In the genomic region with DNA sequence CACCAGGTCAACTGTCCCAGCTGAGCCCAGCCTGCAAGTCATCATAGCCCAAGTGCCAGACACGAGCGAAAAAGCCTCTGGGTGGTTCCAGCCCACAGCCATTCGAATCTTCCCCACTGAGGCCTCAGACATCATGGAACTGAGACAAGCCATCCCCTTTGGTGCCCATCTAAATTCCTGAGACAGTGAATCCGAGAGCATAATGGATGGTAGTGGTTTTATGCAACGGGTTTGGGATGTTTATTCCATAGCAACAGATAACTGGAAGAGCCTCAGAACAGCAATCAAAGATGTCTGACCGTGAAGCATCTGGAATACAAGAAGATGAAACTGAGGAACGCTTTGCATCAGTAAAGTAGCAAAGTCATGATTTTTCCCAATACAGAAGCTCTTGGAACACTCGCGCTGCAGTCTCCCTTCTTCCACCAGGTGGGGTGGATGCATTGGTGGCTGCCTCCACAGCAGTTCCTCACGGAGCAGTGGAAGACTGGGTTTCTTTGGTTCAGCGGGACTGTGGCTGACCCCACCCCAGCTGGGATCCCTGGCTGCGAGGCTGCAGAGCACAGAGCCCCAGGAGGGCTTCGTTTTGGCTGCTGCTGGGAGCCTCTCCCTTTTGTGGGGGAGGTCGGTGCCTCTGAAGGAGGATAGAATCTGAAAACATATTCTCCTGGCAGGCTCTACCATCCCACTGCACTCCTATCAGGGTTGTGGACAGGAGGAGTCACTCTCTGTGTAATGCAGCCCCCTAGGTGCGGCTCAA, we compare ENCODE assay signal across 8 cellular contexts. TPM values are rescaled to one million over a fixed set of nuclear protein-coding genes. Genes with fewer than 3 reads are reported as not detected.
DNase-seq lines count a peak whose midpoint lies in the region; ATAC-seq and TF ChIP-seq lines count a peak whose summit lies in the region.

No MANE protein-coding gene starts in this region.

- TF ChIP-seq CTCF in Peyer's patch (IDR thresholded peaks at IDR 0.05), result peak; percentile 30 to 84 (median 74)

- intact Hi-C loops in head of caudate nucleus (cut with DNase I), result loop anchor here (10.0 kb wide), 2 partner anchors 90 to 210 kb away; no protein-coding TSS in a partner anchor
- intact Hi-C loops in posterior cingulate gyrus (cut with DNase I), result loop anchor here (1.0 to 10.0 kb wide), 2 partner anchors 89 to 170 kb away; no protein-coding TSS in a partner anchor

- no peak overlapping the region for H3K27ac Mint-ChIP-seq in activated naive CD4-positive, alpha-beta T cell treated with anti-CD3 and anti-CD28 coated beads, Interleukin-2, amount 50 U/mL, for 72 hours

- H3K9me3 ChIP-seq in Peyer's patch, result no peaks in the 10 kb centered on the region

- peak; percentile 54 for ATAC-seq in HG02610 (IDR thresholded peaks at IDR 0.05; ENCODE audit: unreplicated experiment)
- ATAC-seq in activated naive CD4-positive, alpha-beta T cell treated with anti-CD3 and anti-CD28 coated beads, Interleukin-2, amount 50 U/mL, for 72 hours, result peak; percentile 54 to 61
- ATAC-seq in GM21423 (IDR thresholded peaks at IDR 0.05; ENCODE audit: unreplicated experiment), result no peak

- no peak for TF ChIP-seq POLR2A in Peyer's patch (IDR thresholded peaks at IDR 0.05)

- no peaks in the 10 kb centered on the region for H3K36me3 ChIP-seq in Peyer's patch

- H3K36me3 Mint-ChIP-seq in activated naive CD4-positive, alpha-beta T cell treated with anti-CD3 and anti-CD28 coated beads, Interleukin-2, amount 50 U/mL, for 72 hours, result no peaks in the 10 kb centered on the region

- H3K27me3 ChIP-seq in Peyer's patch, result no peaks in the 10 kb centered on the region

- peak overlapping the region in 2 of 4 donors; percentile 2 to 6 for H3K4me3 ChIP-seq in Peyer's patch

- no peaks in the 10 kb centered on the region for H3K4me1 ChIP-seq in Peyer's patch

- DNase-seq in COLO829 (ENCODE audit: low spot score), result peak; percentile 59
- DNase-seq in Peyer's patch, result peak; percentile 44 to 82 (median 75)
- DNase-seq in activated naive CD4-positive, alpha-beta T cell treated with anti-CD3 and anti-CD28 coated beads, Interleukin-2, amount 50 U/mL, for 72 hours (ENCODE audit: low spot score in 2 of 2), result peak in 1 of 2 donors; percentile 27
- peak; percentile 65 to 94 (median 86) for DNase-seq in head of caudate nucleus
- peak; percentile 56 to 97 (median 80) for DNase-seq in posterior cingulate gyrus
- no peak for DNase-seq in NCI-H1105 (lab: John Stamatoyannopoulos, UW)

- no peaks in the 10 kb centered on the region for H3K9me3 Mint-ChIP-seq in activated naive CD4-positive, alpha-beta T cell treated with anti-CD3 and anti-CD28 coated beads, Interleukin-2, amount 50 U/mL, for 72 hours

- no peak overlapping the region for H3K27ac ChIP-seq in Peyer's patch

RNA-seq across cellular contexts. Expression of a gene that starts 26.4 kb away (rescaled TPM):
- total RNA-seq in Peyer's patch, result 100 to 1,000 TPM in 1 of 4 donors, 10 to 100 TPM in 3; 69.0 to 109 (median 89.5) TPM
- 10 to 100 TPM; 29.3 to 53.5 TPM for total RNA-seq in activated naive CD4-positive, alpha-beta T cell treated with anti-CD3 and anti-CD28 coated beads, Interleukin-2, amount 50 U/mL, for 72 hours
